ENCODE assay signal across 8 cellular contexts in genomic region chrX:130902446-130902782, GRCh38.
DNase-seq lines count a peak whose midpoint lies in the region; ATAC-seq and TF ChIP-seq lines count a peak whose summit lies in the region.

No MANE protein-coding gene starts in this region.

- peaks cover 0 to 3% (median 0%) of the 10 kb centered on the region in 5 donors for H3K36me3 ChIP-seq in subcutaneous abdominal adipose tissue (ENCODE audit: control insufficient read depth in 5 of 5, insufficient read depth in 5 of 5, low read length in 5 of 5)

- ATAC-seq in HG03097 (IDR thresholded peaks at IDR 0.05; ENCODE audit: low FRiP score, unreplicated experiment), result no peak

- H3K9me3 ChIP-seq in subcutaneous abdominal adipose tissue (ENCODE audit: control insufficient read depth in 5 of 5, low read length in 5 of 5), result no peaks in the 10 kb centered on the region

- H3K4me3 ChIP-seq in WI38 (ENCODE audit: low read depth, low read length), result peak overlapping the region; percentile 63
- H3K4me3 ChIP-seq in iPS-11a (ENCODE audit: low read depth, low read length), result peak overlapping the region; percentile 66
- H3K4me3 ChIP-seq in subcutaneous abdominal adipose tissue (ENCODE audit: low read depth in 1 of 5, low read length in 5 of 5), result peak overlapping the region; percentile 59 to 75 (median 70)

- DNase-seq in DMS53 (lab: John Stamatoyannopoulos, UW) (peak; percentile 25), DMS53 treated with DMSO at 0.1 percent for 48 hours (lab: John Stamatoyannopoulos, UW; ENCODE audit: unreplicated experiment) (no peak), cerebellar nuclear complex (lab: John Stamatoyannopoulos, UW) (no peak), anterior cingulate cortex (lab: John Stamatoyannopoulos, UW) (no peak)

- H3K4me1 ChIP-seq in subcutaneous abdominal adipose tissue (ENCODE audit: control insufficient read depth in 5 of 5, insufficient read depth in 5 of 5, low read length in 5 of 5), result peaks cover 0 to 10% (median 4%) of the 10 kb centered on the region in 5 donors

- H3K27me3 ChIP-seq in subcutaneous abdominal adipose tissue (ENCODE audit: control insufficient read depth in 5 of 5, insufficient read depth in 4 of 5, low read length in 5 of 5), result no peaks in the 10 kb centered on the region

- peak overlapping the region; percentile 65 for H3K27ac ChIP-seq in subcutaneous abdominal adipose tissue (ENCODE audit: low read depth, low read length)

- no peak for TF ChIP-seq CTCF in WI38 (IDR thresholded peaks at IDR 0.05; ENCODE audit: low read depth, low read length)

- peak overlapping the region in 4 of 5 donors; percentile 21 to 87 (median 78) for H3K9ac ChIP-seq in subcutaneous abdominal adipose tissue (ENCODE audit: low read length in 5 of 5)
